In genomic region chr6:132395015-132395597, GRCh38 we compare ENCODE assay signal across 18 cellular contexts. TPM values are rescaled to one million over a fixed set of nuclear protein-coding genes. Genes with fewer than 3 reads are reported as not detected.
DNase-seq lines count a peak whose midpoint lies in the region; ATAC-seq and TF ChIP-seq lines count a peak whose summit lies in the region.
"Had no signal": no experiment of that assay in that cellular context is flagged by ENCODE, and none has a peak within 500 bp of the region (broad histone marks: within the 10 kb centered on the region; RNA-seq: fewer than 3 reads in every experiment).

No MANE protein-coding gene starts in this region.

- CTCF ChIA-PET in activated CD4-positive, alpha-beta memory T cell treated with anti-CD3 and anti-CD28 coated beads for 36 hours (lab: Charles Lee) = no interaction called here
- CTCF ChIA-PET in activated CD4-positive, alpha-beta memory T cell treated with anti-CD3 and anti-CD28 coated beads, Interleukin-2, amount 10 ng/mL, durations not matched to agents 7 days and 5 days (lab: Charles Lee) = no interaction called here
- CTCF ChIA-PET in HEK293 (lab: Yijun Ruan, JAX) = interaction anchor here (1.4 kb wide), 1 partner anchor 95 kb away, joined by 5 read pairs; no protein-coding TSS in a partner anchor

- H3K4me3 ChIP-seq in HEK293 (ENCODE audit: low read depth, low read length) (no peak overlapping the region), right atrium auricular region (no peak overlapping the region)
- H3K4me3 ChIP-seq: A549, GM23338 had no signal

- H3K9me3 Mint-ChIP-seq in activated CD4-positive, alpha-beta memory T cell treated with anti-CD3 and anti-CD28 coated beads for 36 hours = peaks cover 16% of the 10 kb centered on the region
- H3K9me3 Mint-ChIP-seq in activated CD4-positive, alpha-beta memory T cell treated with anti-CD3 and anti-CD28 coated beads, Interleukin-2, amount 10 ng/mL, durations not matched to agents 7 days and 5 days = peaks cover 8% of the 10 kb centered on the region
- peaks cover 21% of the 10 kb centered on the region for H3K9me3 Mint-ChIP-seq in stimulated activated memory B cell treated with anti-CD40 and anti-IgM and Interleukin-4, amounts not matched to agents 10 μg/mL and 1 μg/mL and 100 μg/mL, for 72 hours

- peak overlapping the region; percentile 7 for H3K27ac Mint-ChIP-seq in activated CD4-positive, alpha-beta memory T cell treated with anti-CD3 and anti-CD28 coated beads for 36 hours
- no peak overlapping the region for H3K27ac Mint-ChIP-seq in activated CD4-positive, alpha-beta memory T cell treated with anti-CD3 and anti-CD28 coated beads, Interleukin-2, amount 10 ng/mL, durations not matched to agents 7 days and 5 days
- peak overlapping the region; percentile 13 for H3K27ac Mint-ChIP-seq in stimulated activated memory B cell treated with anti-CD40 and anti-IgM and Interleukin-4, amounts not matched to agents 10 μg/mL and 1 μg/mL and 100 μg/mL, for 72 hours
- H3K27ac Mint-ChIP-seq: CD8-positive, alpha-beta T cell; GM23338; H9 had no signal

- intact Hi-C loops in activated CD4-positive, alpha-beta memory T cell treated with anti-CD3 and anti-CD28 coated beads for 36 hours (cut with micrococcal nuclease) = no loop called here

- ATAC-seq in stimulated activated memory B cell treated with anti-CD40 and anti-IgM and Interleukin-4, amounts not matched to agents 10 μg/mL and 1 μg/mL and 100 μg/mL, for 72 hours = no peak
- ATAC-seq in GM21825 (IDR thresholded peaks at IDR 0.05; ENCODE audit: unreplicated experiment) = no peak
- ATAC-seq: A549; CD8-positive, alpha-beta T cell; GM23338; HCT116 had no signal

- H3K4me1 ChIP-seq in HEK293 (ENCODE audit: control insufficient read depth, insufficient read depth, low read length) = peaks cover 22% of the 10 kb centered on the region
- H3K4me1 ChIP-seq in right atrium auricular region = no peaks in the 10 kb centered on the region
- H3K4me1 ChIP-seq: A549, Caco-2 had no signal

- H3K27ac ChIP-seq in HEK293 (ENCODE audit: extremely low read depth, low read depth, low read length) = no peak overlapping the region
- H3K27ac ChIP-seq in right atrium auricular region = no peak overlapping the region
- H3K27ac ChIP-seq: 22Rv1, A549 had no signal

- H3K36me3 Mint-ChIP-seq in activated CD4-positive, alpha-beta memory T cell treated with anti-CD3 and anti-CD28 coated beads for 36 hours = peaks cover 5% of the 10 kb centered on the region
- H3K36me3 Mint-ChIP-seq in activated CD4-positive, alpha-beta memory T cell treated with anti-CD3 and anti-CD28 coated beads, Interleukin-2, amount 10 ng/mL, durations not matched to agents 7 days and 5 days (ENCODE audit: low read depth) = no peaks in the 10 kb centered on the region
- H3K36me3 Mint-ChIP-seq in stimulated activated memory B cell treated with anti-CD40 and anti-IgM and Interleukin-4, amounts not matched to agents 10 μg/mL and 1 μg/mL and 100 μg/mL, for 72 hours = peaks cover 17% of the 10 kb centered on the region
- H3K36me3 Mint-ChIP-seq: CD8-positive, alpha-beta T cell had no signal

- H3K27me3 ChIP-seq in right atrium auricular region = no peaks in the 10 kb centered on the region

- H3K9me3 ChIP-seq in HEK293 (ENCODE audit: control insufficient read depth, insufficient read depth, low read depth, low read length) (0 out of 2 replicates have a peak, but pooled peaks cover 3% of the 10 kb centered on the region), right atrium auricular region (peaks cover 0 to 21% of the 10 kb centered on the region in 2 donors)
- H3K9me3 ChIP-seq: Caco-2 had no signal

- H3K36me3 ChIP-seq in HEK293 (ENCODE audit: control insufficient read depth in 2 of 2, insufficient read depth in 1 of 2, low read length in 2 of 2) (no peaks in the 10 kb centered on the region), right atrium auricular region (no peaks in the 10 kb centered on the region)

- DNase-seq in activated CD4-positive, alpha-beta memory T cell treated with anti-CD3 and anti-CD28 coated beads for 36 hours = no peak
- no peak for DNase-seq in activated CD4-positive, alpha-beta memory T cell treated with anti-CD3 and anti-CD28 coated beads, Interleukin-2, amount 10 ng/mL, durations not matched to agents 7 days and 5 days
- peak; percentile 25 for DNase-seq in M059J (ENCODE audit: low read depth)
- no peak for DNase-seq in NCI-H69 (lab: John Stamatoyannopoulos, UW)
- no peak for DNase-seq in right atrium auricular region (ENCODE audit: low spot score)
- DNase-seq: C1 segment of cervical spinal cord; Caco-2; CD8-positive, alpha-beta T cell; DMS153; DND-41; H9 had no signal

- TF ChIP-seq CTCF in HEK293 (tag by site-specific recombination; IDR thresholded peaks at IDR 0.05) (no peak), right atrium auricular region (IDR thresholded peaks at IDR 0.05) (no peak)

- no peaks in the 10 kb centered on the region for H3K4me1 Mint-ChIP-seq in activated CD4-positive, alpha-beta memory T cell treated with anti-CD3 and anti-CD28 coated beads for 36 hours (ENCODE audit: low read depth)
- no peaks in the 10 kb centered on the region for H3K4me1 Mint-ChIP-seq in activated CD4-positive, alpha-beta memory T cell treated with anti-CD3 and anti-CD28 coated beads, Interleukin-2, amount 10 ng/mL, durations not matched to agents 7 days and 5 days
- H3K4me1 Mint-ChIP-seq in stimulated activated memory B cell treated with anti-CD40 and anti-IgM and Interleukin-4, amounts not matched to agents 10 μg/mL and 1 μg/mL and 100 μg/mL, for 72 hours = peaks cover 14% of the 10 kb centered on the region

- H3K4me3 Mint-ChIP-seq in activated CD4-positive, alpha-beta memory T cell treated with anti-CD3 and anti-CD28 coated beads for 36 hours = no peak overlapping the region
- no peak overlapping the region for H3K4me3 Mint-ChIP-seq in activated CD4-positive, alpha-beta memory T cell treated with anti-CD3 and anti-CD28 coated beads, Interleukin-2, amount 10 ng/mL, durations not matched to agents 7 days and 5 days
- no peak overlapping the region for H3K4me3 Mint-ChIP-seq in stimulated activated memory B cell treated with anti-CD40 and anti-IgM and Interleukin-4, amounts not matched to agents 10 μg/mL and 1 μg/mL and 100 μg/mL, for 72 hours
- H3K4me3 Mint-ChIP-seq: CD8-positive, alpha-beta T cell; GM23338; H9 had no signal

- peaks cover 27% of the 10 kb centered on the region for H3K27me3 Mint-ChIP-seq in activated CD4-positive, alpha-beta memory T cell treated with anti-CD3 and anti-CD28 coated beads for 36 hours
- H3K27me3 Mint-ChIP-seq in activated CD4-positive, alpha-beta memory T cell treated with anti-CD3 and anti-CD28 coated beads, Interleukin-2, amount 10 ng/mL, durations not matched to agents 7 days and 5 days = peaks cover 53% of the 10 kb centered on the region
- H3K27me3 Mint-ChIP-seq in stimulated activated memory B cell treated with anti-CD40 and anti-IgM and Interleukin-4, amounts not matched to agents 10 μg/mL and 1 μg/mL and 100 μg/mL, for 72 hours = peaks cover 11% of the 10 kb centered on the region

- POLR2A ChIA-PET in activated CD4-positive, alpha-beta memory T cell treated with anti-CD3 and anti-CD28 coated beads for 36 hours (lab: Charles Lee) = no interaction called here
- POLR2A ChIA-PET in activated CD4-positive, alpha-beta memory T cell treated with anti-CD3 and anti-CD28 coated beads, Interleukin-2, amount 10 ng/mL, durations not matched to agents 7 days and 5 days (lab: Charles Lee) = no interaction called here
- POLR2A ChIA-PET in HEK293 (lab: Yijun Ruan, JAX) = no interaction called here

TF ChIP-seq in HEK293, 187 proteins besides CTCF, POLR2A, EP300 and RAD21 (continues in another document):
- TF ChIP-seq ZNF366 (tag by site-specific recombination; conservative IDR thresholded peaks at IDR 0.05) (no peak), ZNF645 (tag by site-specific recombination; IDR thresholded peaks at IDR 0.05) (no peak)

RNA-seq across cellular contexts. Expression of gene MOXD1, which starts 6.2 kb away (rescaled TPM):
- not detected for total RNA-seq in activated CD4-positive, alpha-beta memory T cell treated with anti-CD3 and anti-CD28 coated beads for 36 hours
- total RNA-seq in activated CD4-positive, alpha-beta memory T cell treated with anti-CD3 and anti-CD28 coated beads, Interleukin-2, amount 10 ng/mL, durations not matched to agents 7 days and 5 days = not detected
- 170 and 207 TPM in 2 replicates for total RNA-seq in M059J (2014; rRNA removed; shearing (Covaris generic))
- total RNA-seq in right atrium auricular region = 1 to 10 TPM; 2.5 to 9.3 TPM
- total RNA-seq: CD8-positive, alpha-beta T cell had no signal

Comparison
In these comparisons a context has a peak if more than half of its experiments do, and no peak if none do; other contexts are left out.
1. RNA of gene MOXD1, which starts 6.2 kb away (total RNA-seq): 170 to 207 TPM in M059J; 2.5 to 9.3 TPM in right atrium auricular region, not detected in activated CD4-positive, alpha-beta memory T cell treated with anti-CD3 and anti-CD28 coated beads for 36 hours and not detected in activated CD4-positive, alpha-beta memory T cell treated with anti-CD3 and anti-CD28 coated beads, Interleukin-2, amount 10 ng/mL, durations not matched to agents 7 days and 5 days; every median in the first group is over 10 times any median in the second.